In genomic region chr14:74649673-74650072, GRCh38 we compare ENCODE assay signal across 23 cellular contexts. TPM values are rescaled to one million over a fixed set of nuclear protein-coding genes. Genes with fewer than 3 reads are reported as not detected.
DNase-seq lines count a peak whose midpoint lies in the region; ATAC-seq, FAIRE-seq and TF ChIP-seq lines count a peak whose summit lies in the region.
"Had no signal": no experiment of that assay in that cellular context is flagged by ENCODE, and none has a peak within 500 bp of the region (broad histone marks: within the 10 kb centered on the region; RNA-seq: fewer than 3 reads in every experiment).

No MANE protein-coding gene starts in this region.

- peaks cover 0 to 17% (median 13%) of the 10 kb centered on the region in 4 donors for H3K4me1 Mint-ChIP-seq in naive thymus-derived CD8-positive, alpha-beta T cell
- H3K4me1 Mint-ChIP-seq: activated B cell treated with CpG ODN at 0.5 μM for 24 hours had no signal

- no peak for TF ChIP-seq POLR2A in A549 (IDR thresholded peaks at IDR 0.05; ENCODE audit: low read length)

- TF ChIP-seq EP300 in A549 (IDR thresholded peaks at IDR 0.05) = no peak

- H3K4me3 Mint-ChIP-seq in naive thymus-derived CD8-positive, alpha-beta T cell = no peak overlapping the region
- H3K4me3 Mint-ChIP-seq: activated B cell treated with CpG ODN at 0.5 μM for 24 hours; CD14-positive monocyte; naive thymus-derived CD4-positive, alpha-beta T cell had no signal

- H3K4me2 ChIP-seq in A549 = peak overlapping the region; percentile 22; the same call in 2 of the 3 replicates

- FAIRE-seq in A549 (lab: Jason Lieb, UNC) = no peak
- FAIRE-seq: A204.1, endometrium had no signal

- TF ChIP-seq CTCF in A549 (IDR thresholded peaks at IDR 0.05) (no peak), coronary artery (IDR thresholded peaks at IDR 0.05) (no peak)

- H3K4me3 ChIP-seq in A549 (no peak overlapping the region), coronary artery (no peak overlapping the region)
- H3K4me3 ChIP-seq: adrenal gland, gastroesophageal sphincter, lower lobe of right lung, psoas muscle, upper lobe of left lung had no signal

- CTCF ChIA-PET in A549 (lab: Yijun Ruan, JAX) = interaction anchor here (1.0 to 28.1 kb wide), 5 partner anchors 11 to 56 kb away, joined by 3 to 228 read pairs (median 4); partner anchors contain the start of gene LTBP2

- H3K27me3 Mint-ChIP-seq in naive thymus-derived CD8-positive, alpha-beta T cell = no peaks in the 10 kb centered on the region
- H3K27me3 Mint-ChIP-seq: naive thymus-derived CD4-positive, alpha-beta T cell had no signal

- no peaks in the 10 kb centered on the region for H3K9me3 ChIP-seq in A549
- H3K9me3 ChIP-seq: adrenal gland, gastroesophageal sphincter, lower lobe of right lung, psoas muscle, upper lobe of left lung had no signal

- no peaks in the 10 kb centered on the region for H3K9me3 Mint-ChIP-seq in naive thymus-derived CD8-positive, alpha-beta T cell
- H3K9me3 Mint-ChIP-seq: activated B cell treated with CpG ODN at 0.5 μM for 24 hours; CD14-positive monocyte; naive thymus-derived CD4-positive, alpha-beta T cell had no signal

- peak overlapping the region; percentile 11 to 68; a peak in 4 of 6 replicates for H3K27ac ChIP-seq in A549
- peak overlapping the region; percentile 6 to 78 for H3K27ac ChIP-seq in coronary artery
- H3K27ac ChIP-seq: adrenal gland, gastroesophageal sphincter, lower lobe of right lung, psoas muscle, upper lobe of left lung had no signal

- H3K27ac Mint-ChIP-seq in naive thymus-derived CD8-positive, alpha-beta T cell = peak overlapping the region in 6 of 10 donors; percentile 7 to 63 (median 25)
- H3K27ac Mint-ChIP-seq: activated B cell treated with CpG ODN at 0.5 μM for 24 hours, CD14-positive monocyte had no signal

- 53% methylated on average over 2 of the region's 2 CpGs for WGBS in A549 (ENCODE audit: missing lambda C conversion rate)

- no peak for TF ChIP-seq RAD21 in A549 (conservative IDR thresholded peaks at IDR 0.05 in 1 of 2, IDR thresholded peaks at IDR 0.05 in 1 of 2)

- DNase-seq in A549 (ENCODE audit: low read depth in 1 of 2, low spot score in 1 of 2) (no peak), NCI-H226 (peak; percentile 54), coronary artery (ENCODE audit: low spot score) (no peak), foreskin melanocyte (no peak)
- DNase-seq in naive thymus-derived CD8-positive, alpha-beta T cell = no peak
- DNase-seq in activated effector memory CD4-positive, alpha-beta T cell treated with Interleukin-2 at 50 U/mL for 16 hours = no peak
- DNase-seq: activated B cell treated with CpG ODN at 0.5 μM for 24 hours; activated CD8-positive, alpha-beta memory T cell treated with anti-CD3 and anti-CD28 coated beads for 24 hours; lower lobe of right lung; naive thymus-derived CD4-positive, alpha-beta T cell; NCI-H446 treated with DMSO at 0.1 percent for 48 hours; psoas muscle; SHP77 treated with DMSO at 0.1 percent for 48 hours; stimulated activated naive CD4-positive, alpha-beta T cell; T-helper 2 cell; upper lobe of left lung had no signal

- ATAC-seq in A549 (peak in 1 of 2 experiments; percentile 34; a peak in 3 of 6 replicates), GM21423 (IDR thresholded peaks at IDR 0.05; ENCODE audit: unreplicated experiment) (no peak), HG03097 (IDR thresholded peaks at IDR 0.05; ENCODE audit: low FRiP score, unreplicated experiment) (no peak)
- ATAC-seq in naive thymus-derived CD8-positive, alpha-beta T cell = no peak
- ATAC-seq: gastroesophageal sphincter; lower lobe of right lung; naive thymus-derived CD4-positive, alpha-beta T cell; psoas muscle had no signal

- peaks cover 35% of the 10 kb centered on the region for H3K4me1 ChIP-seq in A549
- H3K4me1 ChIP-seq: psoas muscle had no signal

- H3K36me3 Mint-ChIP-seq in naive thymus-derived CD8-positive, alpha-beta T cell = no peaks in the 10 kb centered on the region
- H3K36me3 Mint-ChIP-seq: naive thymus-derived CD4-positive, alpha-beta T cell had no signal

- POLR2A ChIA-PET in A549 (lab: Yijun Ruan, JAX) = no interaction called here
- POLR2A ChIA-PET in naive thymus-derived CD8-positive, alpha-beta T cell (lab: Charles Lee) = no interaction called here

TF ChIP-seq in A549, 52 proteins besides CTCF, POLR2A, EP300 and RAD21:
- TF ChIP-seq HOXB13 (CRISPR knock-in tag; IDR thresholded peaks at IDR 0.05; ENCODE audit: low read depth) = no peak
- TF ChIP-seq EHF (CRISPR knock-in tag; IDR thresholded peaks at IDR 0.05) = no peak
- TF ChIP-seq MAX (IDR thresholded peaks at IDR 0.05) = no peak
- no peak for TF ChIP-seq EHMT2 (IDR thresholded peaks at IDR 0.05; ENCODE audit: low read depth)
- no peak for TF ChIP-seq REST (IDR thresholded peaks at IDR 0.05)
- TF ChIP-seq E2F6 (IDR thresholded peaks at IDR 0.05; ENCODE audit: borderline replicate concordance, low read depth) = no peak
- no peak for TF ChIP-seq HDAC2 (IDR thresholded peaks at IDR 0.05)
- no peak for TF ChIP-seq NPAS2 (CRISPR knock-in tag; IDR thresholded peaks at IDR 0.05; ENCODE audit: borderline replicate concordance)
- no peak for TF ChIP-seq CBX8 (IDR thresholded peaks at IDR 0.05)
TF ChIP-seq in A549: peak in this region for 0.

RNA-seq across cellular contexts. Expression of gene LTBP2, which starts 37.6 kb away (rescaled TPM):
- polyA plus RNA-seq in A549 (2011; rRNA removed) = 4.9 and 6.3 TPM in 2 replicates
- polyA plus RNA-seq in A549 (2012; cell fraction: cytosol; rRNA removed) = 3.3 and 5.0 TPM in 2 replicates
- polyA plus RNA-seq in A549 (2012; cell fraction: nucleus; rRNA removed) = 21.8 and 25.3 TPM in 2 replicates
- 9.9 to 17.1 TPM (median 14.4 TPM) in 3 replicates for polyA plus RNA-seq in A549 (2017; fragmentation: RNase III; extraction: RNeasy Plus Mini Kit Qiagen cat#74134 plus additional on column Dnase treatment)
- 9.0 and 9.7 TPM in 2 replicates for polyA minus RNA-seq in A549 (2011; rRNA and poly(A)+ RNA removed)
- under 1 TPM; 0.55 to 0.60 TPM for total RNA-seq in naive thymus-derived CD8-positive, alpha-beta T cell
- under 1 TPM; 0.06 to 0.65 (median 0.47) TPM for polyA plus RNA-seq in naive thymus-derived CD8-positive, alpha-beta T cell
